Comparison of ENCODE assay signal across 8 cellular contexts in genomic region chr14:63388766-63389431, GRCh38.
A peak's percentile ranks its signal among the peaks of the same experiment; 100 is the strongest.
DNase-seq lines count a peak whose midpoint lies in the region; ATAC-seq, FAIRE-seq and TF ChIP-seq lines count a peak whose summit lies in the region.

No MANE protein-coding gene starts in this region.

- in situ Hi-C loops in gastrocnemius medialis (cut with MboI; ENCODE audit: low sequenced_read_pairs in 4 of 4): loop anchor here in 3 of 4 donors (5.0 to 25.0 kb wide), 4 partner anchors 153 to 248 kb away; partner anchors contain the start of genes PPP2R5E (in 2 of the 3) and WDR89 (in 1 of the 3)

- no peaks in the 10 kb centered on the region for H3K4me1 Mint-ChIP-seq in Calu3 (ENCODE audit: low read depth, unreplicated experiment)

- no TSS peak for BruUV-seq in Calu3 (replicated peaks; lab: Mats Ljungman, UMichigan)

- no peak for TF ChIP-seq POLR2A in gastrocnemius medialis (IDR thresholded peaks at IDR 0.05)

- no peak overlapping the region for H3K4me3 Mint-ChIP-seq in Calu3 (ENCODE audit: low read depth, unreplicated experiment)

- no peak overlapping the region for H3K27ac Mint-ChIP-seq in Calu3 (ENCODE audit: unreplicated experiment)

- CTCF ChIA-PET in Calu3 (lab: Charles Lee): interaction anchor here (0.6 to 1.9 kb wide), 4 partner anchors 49 to 381 kb away, joined by 3 to 18 read pairs (median 4); partner anchors contain the start of gene PPP2R5E

- H3K27ac ChIP-seq in right cardiac atrium (ENCODE audit: low read length): no peak overlapping the region
- H3K27ac ChIP-seq in gastrocnemius medialis: no peak overlapping the region

- H3K27me3 ChIP-seq in right cardiac atrium (ENCODE audit: control insufficient read depth, insufficient read depth) (no peaks in the 10 kb centered on the region), gastrocnemius medialis (no peaks in the 10 kb centered on the region)

- no peaks in the 10 kb centered on the region for H3K4me1 ChIP-seq in right cardiac atrium (ENCODE audit: control insufficient read depth, insufficient read depth, low read length)
- no peaks in the 10 kb centered on the region for H3K4me1 ChIP-seq in gastrocnemius medialis

- intact Hi-C loops in Calu3 (cut with micrococcal nuclease; ENCODE audit: unreplicated experiment): loop anchor here (1.0 to 5.0 kb wide), 3 partner anchors 154 to 383 kb away; partner anchors contain the start of gene PPP2R5E
- intact Hi-C loops in right cardiac atrium (cut with DNase I): loop anchor here in 3 of 4 donors (5.0 to 10.0 kb wide), 3 partner anchors 153 to 383 kb away; partner anchors contain the start of gene PPP2R5E (in 2 of the 3)
- intact Hi-C loops in gastrocnemius medialis (cut with DNase I; ENCODE audit: low total_unique reads): loop anchor here (1.0 to 5.0 kb wide), 2 partner anchors 154 to 253 kb away; partner anchors contain the start of genes PPP2R5E and WDR89

- DNase-seq in Calu3 (peak; percentile 68), HTR-8/SVneo (ENCODE audit: insufficient read length, low spot score) (peak; percentile 89), right cardiac atrium (peak; percentile 53 to 79 (median 77)), gastrocnemius medialis (peak; percentile 12 to 41), SKM-1 treated with dmso at 0.1 percent for 144 hours (lab: John Stamatoyannopoulos, UW; ENCODE audit: unreplicated experiment) (no peak)
- DNase-seq in activated naive CD8-positive, alpha-beta T cell treated with anti-CD3 and anti-CD28 coated beads, Interleukin-2, amount 50 U/mL, for 16 hours (ENCODE audit: low read depth, low spot score): peak; percentile 24

- H3K36me3 ChIP-seq in gastrocnemius medialis: peaks cover 0 to 26% of the 10 kb centered on the region in 2 donors

- H3K9me3 ChIP-seq in right cardiac atrium (ENCODE audit: control insufficient read depth, low read length): no peaks in the 10 kb centered on the region
- no peaks in the 10 kb centered on the region for H3K9me3 ChIP-seq in gastrocnemius medialis

- peaks cover 14% of the 10 kb centered on the region for H3K36me3 Mint-ChIP-seq in Calu3 (ENCODE audit: insufficient read depth, unreplicated experiment)

- ATAC-seq in GM19467 (IDR thresholded peaks at IDR 0.05; ENCODE audit: unreplicated experiment) (peak; percentile 78), SK-N-SH treated with all-trans-retinoic acid at 6 μM for 48 hours (peak; percentile 98), right cardiac atrium (peak; percentile 86 to 88), gastrocnemius medialis (peak; percentile 76 to 90)

- H3K4me3 ChIP-seq in right cardiac atrium (ENCODE audit: low read length): no peak overlapping the region
- no peak overlapping the region for H3K4me3 ChIP-seq in gastrocnemius medialis

- TF ChIP-seq CTCF in Calu3 (IDR thresholded peaks at IDR 0.05; ENCODE audit: unreplicated experiment) (peak; percentile 45), gastrocnemius medialis (IDR thresholded peaks at IDR 0.05 in 4 of 5, conservative IDR thresholded peaks at IDR 0.05 in 1 of 5) (peak; percentile 61 to 81 (median 78))

- FAIRE-seq in HTR-8/SVneo (lab: Jason Lieb, UNC): peak; percentile 97

- H3K27me3 Mint-ChIP-seq in Calu3 (ENCODE audit: unreplicated experiment): no peaks in the 10 kb centered on the region

- 57% methylated on average over 8 of the region's 8 CpGs for WGBS in right cardiac atrium

- no peaks in the 10 kb centered on the region for H3K9me3 Mint-ChIP-seq in Calu3 (ENCODE audit: low read depth, unreplicated experiment)

TF ChIP-seq in SK-N-SH treated with all-trans-retinoic acid at 6 μM for 48 hours, 23 proteins besides CTCF, POLR2A, EP300 and RAD21:
- no peak for TF ChIP-seq ZNF8 (CRISPR knock-in tag; IDR thresholded peaks at IDR 0.05)
- no peak for TF ChIP-seq RARB (CRISPR knock-in tag; IDR thresholded peaks at IDR 0.05)
- TF ChIP-seq CREB5 (CRISPR knock-in tag; IDR thresholded peaks at IDR 0.05; ENCODE audit: low read depth): no peak
